ENCODE assay signal across 22 cellular contexts in genomic region chr20:50013976-50014375, GRCh38. TPM values are rescaled to one million over a fixed set of nuclear protein-coding genes. Genes with fewer than 3 reads are reported as not detected.
DNase-seq lines count a peak whose midpoint lies in the region; ATAC-seq and TF ChIP-seq lines count a peak whose summit lies in the region.
"Had no signal": no experiment of that assay in that cellular context is flagged by ENCODE, and none has a peak within 500 bp of the region (broad histone marks: within the 10 kb centered on the region; RNA-seq: fewer than 3 reads in every experiment).

No MANE protein-coding gene starts in this region.

- H2AFZ ChIP-seq in OCI-LY7 (ENCODE audit: low read length): no peak overlapping the region

- H4K20me1 ChIP-seq in BLaER1 (no peaks in the 10 kb centered on the region), OCI-LY7 (ENCODE audit: insufficient read depth, low read length) (no peaks in the 10 kb centered on the region)

- H3K9me3 ChIP-seq in BLaER1 (no peaks in the 10 kb centered on the region), OCI-LY7 (ENCODE audit: low read length) (no peaks in the 10 kb centered on the region), mesodermal cell (ENCODE audit: control insufficient read depth, low read length) (no peaks in the 10 kb centered on the region)
- no peaks in the 10 kb centered on the region for H3K9me3 ChIP-seq in CD8-positive, alpha-beta memory T cell (ENCODE audit: low read length)

- H3K4me3 Mint-ChIP-seq in CD8-positive, alpha-beta memory T cell: no peak overlapping the region
- H3K4me3 Mint-ChIP-seq in osteocyte (ENCODE audit: unreplicated experiment): no peak overlapping the region
- H3K4me3 Mint-ChIP-seq: B cell; CD8-positive, alpha-beta T cell had no signal

- H3K9me3 Mint-ChIP-seq in CD8-positive, alpha-beta memory T cell: no peaks in the 10 kb centered on the region
- H3K9me3 Mint-ChIP-seq in osteocyte (ENCODE audit: unreplicated experiment): no peaks in the 10 kb centered on the region
- H3K9me3 Mint-ChIP-seq: CD8-positive, alpha-beta T cell had no signal

- no TSS peak for BruUV-seq in OCI-LY7 (replicated peaks; lab: Mats Ljungman, UMichigan)

- H3K9me2 ChIP-seq in OCI-LY7 (ENCODE audit: insufficient read depth, low read length): no peaks in the 10 kb centered on the region

- peak overlapping the region; percentile 81 for H3K4me2 ChIP-seq in BLaER1
- no peak overlapping the region for H3K4me2 ChIP-seq in OCI-LY7 (ENCODE audit: low read length)

- intact Hi-C loops in OCI-LY7 (cut with micrococcal nuclease; ENCODE audit: unreplicated experiment): loop anchor here (2.0 kb wide), 1 partner anchor 31 kb away; the partner anchor contains the start of gene SNAI1

- H3K36me3 Mint-ChIP-seq in CD8-positive, alpha-beta memory T cell: no peaks in the 10 kb centered on the region
- H3K36me3 Mint-ChIP-seq in osteocyte (ENCODE audit: unreplicated experiment): no peaks in the 10 kb centered on the region
- H3K36me3 Mint-ChIP-seq: CD8-positive, alpha-beta T cell had no signal

- DNase-seq in OCI-LY7 (ENCODE audit: low spot score) (no peak), dermis microvascular lymphatic vessel endothelial cell (ENCODE audit: low read depth in 2 of 2) (peak; percentile 60 to 61), NCI-H526 (lab: John Stamatoyannopoulos, UW) (no peak), osteocyte (ENCODE audit: extremely low spot score, unreplicated experiment) (no peak)
- no peak for DNase-seq in CD8-positive, alpha-beta memory T cell
- DNase-seq: 8988T; CD8-positive, alpha-beta T cell; DMS53; EL; GOT3; NCI-H1105; NCI-H2081; NCI-H2171 treated with DMSO at 0.1 percent for 48 hours; NCI-H748 treated with DMSO at 0.1 percent for 48 hours; NK-92 treated with Interleukin-12 subunit alpha and Interleukin-12 subunit beta, amount 100 ng/mL, for 24 hours; OCI-M1; SHP77 had no signal

- H3K4me3 ChIP-seq in BLaER1 (no peak overlapping the region), OCI-LY7 (ENCODE audit: low read depth, low read length, poor library complexity, severe bottlenecking) (no peak overlapping the region), mesodermal cell (ENCODE audit: extremely low read depth, insufficient read depth, low read length, poor library complexity, severe bottlenecking) (no peak overlapping the region)
- no peak overlapping the region for H3K4me3 ChIP-seq in CD8-positive, alpha-beta memory T cell (ENCODE audit: low read length)
- H3K4me3 ChIP-seq: GM12878 had no signal

- peaks cover 5 to 15% of the 10 kb centered on the region in 2 donors for H3K27me3 Mint-ChIP-seq in CD8-positive, alpha-beta memory T cell
- no peaks in the 10 kb centered on the region for H3K27me3 Mint-ChIP-seq in osteocyte (ENCODE audit: unreplicated experiment)

- no peaks in the 10 kb centered on the region for H3K79me2 ChIP-seq in OCI-LY7 (ENCODE audit: insufficient read depth, low read depth, low read length)

- no peak overlapping the region for H3K9ac ChIP-seq in BLaER1

- H3K27ac ChIP-seq in BLaER1: peak overlapping the region; percentile 75
- H3K27ac ChIP-seq in OCI-LY7 (ENCODE audit: low read depth, low read length, poor library complexity, severe bottlenecking): peak overlapping the region; percentile 31
- H3K27ac ChIP-seq in mesodermal cell (ENCODE audit: low read depth, low read length, severe bottlenecking): peak overlapping the region; percentile 64
- H3K27ac ChIP-seq in CD8-positive, alpha-beta memory T cell (ENCODE audit: low read depth, low read length): no peak overlapping the region

- H3K4me1 ChIP-seq in BLaER1: peaks cover 82% of the 10 kb centered on the region
- peaks cover 33% of the 10 kb centered on the region for H3K4me1 ChIP-seq in OCI-LY7 (ENCODE audit: insufficient read depth, low read length, poor library complexity, severe bottlenecking)
- peaks cover 28% of the 10 kb centered on the region for H3K4me1 ChIP-seq in mesodermal cell (ENCODE audit: control insufficient read depth, insufficient read depth, low read length, poor library complexity, severe bottlenecking)
- peaks cover 5% of the 10 kb centered on the region for H3K4me1 ChIP-seq in CD8-positive, alpha-beta memory T cell (ENCODE audit: insufficient read depth, low read length)

- H3K4me1 Mint-ChIP-seq in CD8-positive, alpha-beta memory T cell: peaks cover 0 to 8% (median 3%) of the 10 kb centered on the region in 3 donors
- H3K4me1 Mint-ChIP-seq in osteocyte (ENCODE audit: unreplicated experiment): peaks cover 36% of the 10 kb centered on the region

- WGBS in mesodermal cell (ENCODE audit: insufficient coverage in 2 of 2), 2 experiments: 89 to 90% methylated on average over 4 to 5 of the region's 7 CpGs

- CTCF ChIA-PET in OCI-LY7 (lab: Charles Lee; ENCODE audit: unreplicated experiment): no interaction called here
- CTCF ChIA-PET in CD8-positive, alpha-beta memory T cell (lab: Charles Lee): no interaction called here

- H3K36me3 ChIP-seq in BLaER1: no peaks in the 10 kb centered on the region
- no peaks in the 10 kb centered on the region for H3K36me3 ChIP-seq in OCI-LY7 (ENCODE audit: insufficient read depth, low read length)
- no peaks in the 10 kb centered on the region for H3K36me3 ChIP-seq in mesodermal cell (ENCODE audit: control insufficient read depth, insufficient read depth, low read length)
- no peaks in the 10 kb centered on the region for H3K36me3 ChIP-seq in CD8-positive, alpha-beta memory T cell (ENCODE audit: insufficient read depth, low read length)

- no peak for ATAC-seq in GM19452 (IDR thresholded peaks at IDR 0.05; ENCODE audit: unreplicated experiment)
- ATAC-seq: CD8-positive, alpha-beta T cell; GM12878 had no signal

- POLR2A ChIA-PET in OCI-LY7 (lab: Charles Lee): interaction anchor here (1.2 to 2.2 kb wide), 3 partner anchors 8 to 27 kb away, joined by 4 to 11 read pairs (median 10); no protein-coding TSS in a partner anchor
- POLR2A ChIA-PET in CD8-positive, alpha-beta memory T cell (lab: Charles Lee): no interaction called here

- TF ChIP-seq CTCF in OCI-LY7 (conservative IDR thresholded peaks at IDR 0.05; ENCODE audit: low read length): no peak
- no peak for TF ChIP-seq CTCF in osteocyte (IDR thresholded peaks at IDR 0.05)

- no peak overlapping the region for H3K27ac Mint-ChIP-seq in CD8-positive, alpha-beta memory T cell
- no peak overlapping the region for H3K27ac Mint-ChIP-seq in osteocyte (ENCODE audit: unreplicated experiment)
- H3K27ac Mint-ChIP-seq: B cell; CD8-positive, alpha-beta T cell had no signal

- H3K27me3 ChIP-seq in BLaER1: peaks cover 15% of the 10 kb centered on the region
- H3K27me3 ChIP-seq in CD8-positive, alpha-beta memory T cell (ENCODE audit: insufficient read depth, low read length, poor library complexity, severe bottlenecking): no peaks in the 10 kb centered on the region

RNA-seq across cellular contexts. Expression of gene SNAI1, which starts 31.2 kb away (rescaled TPM):
- 1.0 and 3.6 TPM in 2 replicates for total RNA-seq in OCI-LY7 (2014; rRNA removed; shearing (Covaris generic))
- total RNA-seq in OCI-LY7 (2022) (1.6 and 1.8 TPM in 2 replicates), dermis microvascular lymphatic vessel endothelial cell (1.0 and 1.6 TPM in 2 replicates), osteocyte (13.0 and 13.4 TPM in 2 replicates)
- 62.2 TPM for polyA plus RNA-seq in mesodermal cell (2013, experiment 1 of 2)
- 48.4 TPM for polyA plus RNA-seq in mesodermal cell (2013, experiment 2 of 2)
- total RNA-seq in CD8-positive, alpha-beta memory T cell: under 1 TPM; 0.42 to 0.49 TPM
- 0.60 TPM for polyA plus RNA-seq in CD8-positive, alpha-beta memory T cell

Comparison
In these comparisons a context has a peak if more than half of its experiments do, and no peak if none do; other contexts are left out.
1. DNase-seq: peak in dermis microvascular lymphatic vessel endothelial cell (2 of 2); none in OCI-LY7 (single experiment), CD8-positive, alpha-beta memory T cell (0 of 5), NCI-H526 (0 of 2) and osteocyte (single experiment).